In genomic region chr4:47519239-47519883, GRCh38 we compare ENCODE assay signal across 9 cellular contexts. TPM values are rescaled to one million over a fixed set of nuclear protein-coding genes. Genes with fewer than 3 reads are reported as not detected.
A peak's percentile ranks its signal among the peaks of the same experiment; 100 is the strongest.
DNase-seq lines count a peak whose midpoint lies in the region; ATAC-seq and TF ChIP-seq lines count a peak whose summit lies in the region.
"Had no signal": no experiment of that assay in that cellular context is flagged by ENCODE, and none has a peak within 500 bp of the region (broad histone marks: within the 10 kb centered on the region; RNA-seq: fewer than 3 reads in every experiment).

No MANE protein-coding gene starts in this region.

- H3K9me3 ChIP-seq in HAP-1: no peaks in the 10 kb centered on the region
- H3K9me3 ChIP-seq: tibial artery had no signal

- DNase-seq in M059J (ENCODE audit: low read depth) (peak; percentile 73), natural killer cell (no peak), HAP-1 (ENCODE audit: low spot score in 2 of 2) (no peak), NCI-H1105 treated with DMSO at 0.1 percent for 48 hours (lab: John Stamatoyannopoulos, UW) (no peak), GOT3 (lab: John Stamatoyannopoulos, UW) (no peak), ureter (ENCODE audit: low spot score) (no peak)
- DNase-seq: tibial artery had no signal

- H3K36me3 ChIP-seq in HAP-1 (replicated peaks): peaks cover 31% of the 10 kb centered on the region

- no peak for TF ChIP-seq CTCF in natural killer cell (IDR thresholded peaks at IDR 0.05)

- no peaks in the 10 kb centered on the region for H3K9me3 Mint-ChIP-seq in natural killer cell

- no peak overlapping the region for H3K4me3 Mint-ChIP-seq in natural killer cell

- no peak overlapping the region for H3K4me3 ChIP-seq in HAP-1
- H3K4me3 ChIP-seq: tibial artery had no signal

- peak overlapping the region; percentile 20 to 42 for H3K27ac Mint-ChIP-seq in natural killer cell

- in situ Hi-C loops in HAP-1 (cut with MboI; ENCODE audit: low sequenced_read_pairs): no loop called here

- peak; percentile 100 for ATAC-seq in GM18909 (IDR thresholded peaks at IDR 0.05; ENCODE audit: poor library complexity, unreplicated experiment)
- peak; percentile 100 for ATAC-seq in HG02763 (IDR thresholded peaks at IDR 0.05; ENCODE audit: unreplicated experiment)
- peak in 1 of 3 donors; percentile 32 for ATAC-seq in natural killer cell

- no peaks in the 10 kb centered on the region for H3K27me3 ChIP-seq in HAP-1 (ENCODE audit: low read depth)
- H3K27me3 ChIP-seq: tibial artery had no signal

- H3K36me3 Mint-ChIP-seq in natural killer cell: peaks cover 6% of the 10 kb centered on the region

- H3K4me1 ChIP-seq in HAP-1: peaks cover 23% of the 10 kb centered on the region

- intact Hi-C loops in natural killer cell (cut with micrococcal nuclease): no loop called here

- peaks cover 22 to 27% of the 10 kb centered on the region in 2 donors for H3K4me1 Mint-ChIP-seq in natural killer cell

- H3K27me3 Mint-ChIP-seq in natural killer cell (ENCODE audit: low read depth in 2 of 2): no peaks in the 10 kb centered on the region

RNA-seq across cellular contexts. Expression of gene ATP10D, which starts 34.3 kb away (rescaled TPM):
- 26.4 and 44.5 TPM in 2 replicates for total RNA-seq in M059J (2014; rRNA removed; shearing (Covaris generic))
- 10 to 100 TPM; 19.8 to 79.3 (median 28.0) TPM for total RNA-seq in natural killer cell
- total RNA-seq in ureter: 35.7 TPM

RNA-seq across cellular contexts. Expression of gene COMMD8, which starts 55.9 kb away (rescaled TPM):
- total RNA-seq in M059J (2014; rRNA removed; shearing (Covaris generic)): 44.7 and 49.6 TPM in 2 replicates
- 10 to 100 TPM; 12.3 to 19.6 (median 13.1) TPM for total RNA-seq in natural killer cell
- total RNA-seq in ureter: 12.4 TPM
